In genomic region chr11:61580292-61580888, GRCh38 we compare ENCODE assay signal across 8 cellular contexts. TPM values are rescaled to one million over a fixed set of nuclear protein-coding genes. Genes with fewer than 3 reads are reported as not detected.
A peak's percentile ranks its signal among the peaks of the same experiment; 100 is the strongest.
DNase-seq lines count a peak whose midpoint lies in the region; ATAC-seq and TF ChIP-seq lines count a peak whose summit lies in the region.

No MANE protein-coding gene starts in this region.

- peaks cover 10 to 44% of the 10 kb centered on the region in 2 donors for H3K27me3 ChIP-seq in left lung

- no peak overlapping the region for H3K27ac ChIP-seq in left lung

- no peaks in the 10 kb centered on the region for H3K9me3 ChIP-seq in left lung

- peak; percentile 39 for DNase-seq in activated T-cell treated with anti-CD3 and anti-CD28 coated beads, Interleukin-2, amount 50 U/mL, for 1 hour
- DNase-seq in activated T-cell treated with anti-CD3 and anti-CD28 coated beads for 4 hours, result no peak
- peak; percentile 14 for DNase-seq in activated T-cell treated with anti-CD3 and anti-CD28 coated beads, Interleukin-2, amount 50 U/mL, for 72 hours
- DNase-seq in left lung, result no peak
- no peak for DNase-seq in type B pancreatic cell (ENCODE audit: extremely low spot score, unreplicated experiment)
- DNase-seq in C1 segment of cervical spinal cord (lab: John Stamatoyannopoulos, UW), result no peak
- no peak for DNase-seq in activated gamma-delta T cell (lab: John Stamatoyannopoulos, UW)
- DNase-seq in HUDEP-2 (lab: John Stamatoyannopoulos, UW; ENCODE audit: unreplicated experiment in 76 of 76), result no peak

- H3K36me3 ChIP-seq in left lung, result no peaks in the 10 kb centered on the region

- peaks cover 14% of the 10 kb centered on the region for H3K4me1 Mint-ChIP-seq in activated T-cell treated with anti-CD3 and anti-CD28 coated beads, Interleukin-2, amount 50 U/mL, for 72 hours (ENCODE audit: low read depth)
- peaks cover 22% of the 10 kb centered on the region for H3K4me1 Mint-ChIP-seq in type B pancreatic cell (ENCODE audit: unreplicated experiment)

- no peaks in the 10 kb centered on the region for H3K9me3 Mint-ChIP-seq in activated T-cell treated with anti-CD3 and anti-CD28 coated beads, Interleukin-2, amount 50 U/mL, for 72 hours
- no peaks in the 10 kb centered on the region for H3K9me3 Mint-ChIP-seq in type B pancreatic cell

- peaks cover 40% of the 10 kb centered on the region for H3K27me3 Mint-ChIP-seq in activated T-cell treated with anti-CD3 and anti-CD28 coated beads, Interleukin-2, amount 50 U/mL, for 72 hours (ENCODE audit: low read depth)
- peaks cover 54% of the 10 kb centered on the region for H3K27me3 Mint-ChIP-seq in type B pancreatic cell

- H3K4me1 ChIP-seq in left lung, result peaks cover 3 to 14% of the 10 kb centered on the region in 2 donors

- peak; percentile 14 to 23 for ATAC-seq in activated T-cell treated with anti-CD3 and anti-CD28 coated beads, Interleukin-2, amount 50 U/mL, for 72 hours (replicated peaks in 1 of 2)
- peak; percentile 7 for ATAC-seq in left lung

- intact Hi-C loops in left lung (cut with DNase I), result no loop called here

- H3K27ac Mint-ChIP-seq in activated T-cell treated with anti-CD3 and anti-CD28 coated beads, Interleukin-2, amount 50 U/mL, for 72 hours, result no peak overlapping the region
- no peak overlapping the region for H3K27ac Mint-ChIP-seq in type B pancreatic cell

- no peak for TF ChIP-seq CTCF in left lung (IDR thresholded peaks at IDR 0.05)
- TF ChIP-seq CTCF in type B pancreatic cell (conservative IDR thresholded peaks at IDR 0.05), result no peak

- no peaks in the 10 kb centered on the region for H3K36me3 Mint-ChIP-seq in activated T-cell treated with anti-CD3 and anti-CD28 coated beads, Interleukin-2, amount 50 U/mL, for 72 hours (ENCODE audit: insufficient read depth in 2 of 2)
- H3K36me3 Mint-ChIP-seq in type B pancreatic cell, result no peaks in the 10 kb centered on the region

- H3K4me3 ChIP-seq in left lung, result peak overlapping the region; percentile 31 to 41

- H3K4me3 Mint-ChIP-seq in activated T-cell treated with anti-CD3 and anti-CD28 coated beads, Interleukin-2, amount 50 U/mL, for 72 hours, result peak overlapping the region in 1 of 2 donors; percentile 72
- H3K4me3 Mint-ChIP-seq in type B pancreatic cell, result peak overlapping the region; percentile 82

RNA-seq across cellular contexts. Expression of gene SYT7, which starts 0.5 kb away (rescaled TPM):
- not detected for total RNA-seq in activated T-cell treated with anti-CD3 and anti-CD28 coated beads, Interleukin-2, amount 50 U/mL, for 72 hours
- total RNA-seq in left lung, result 1 to 10 TPM; 2.1 to 6.4 TPM
- total RNA-seq in type B pancreatic cell (ENCODE audit: low replicate concordance), result 26.5 and 37.5 TPM in 2 replicates

Comparison
In these comparisons a context has a peak if more than half of its experiments do, and no peak if none do; other contexts are left out.
1. DNase-seq: peak in activated T-cell treated with anti-CD3 and anti-CD28 coated beads, Interleukin-2, amount 50 U/mL, for 1 hour (single experiment) and activated T-cell treated with anti-CD3 and anti-CD28 coated beads, Interleukin-2, amount 50 U/mL, for 72 hours (2 of 2); none in activated T-cell treated with anti-CD3 and anti-CD28 coated beads for 4 hours (single experiment), left lung (0 of 2), type B pancreatic cell (single experiment), C1 segment of cervical spinal cord (0 of 14), activated gamma-delta T cell (single experiment) and HUDEP-2 (0 of 76).